22 cellular contexts compared by ENCODE assay signal in the genomic region with DNA sequence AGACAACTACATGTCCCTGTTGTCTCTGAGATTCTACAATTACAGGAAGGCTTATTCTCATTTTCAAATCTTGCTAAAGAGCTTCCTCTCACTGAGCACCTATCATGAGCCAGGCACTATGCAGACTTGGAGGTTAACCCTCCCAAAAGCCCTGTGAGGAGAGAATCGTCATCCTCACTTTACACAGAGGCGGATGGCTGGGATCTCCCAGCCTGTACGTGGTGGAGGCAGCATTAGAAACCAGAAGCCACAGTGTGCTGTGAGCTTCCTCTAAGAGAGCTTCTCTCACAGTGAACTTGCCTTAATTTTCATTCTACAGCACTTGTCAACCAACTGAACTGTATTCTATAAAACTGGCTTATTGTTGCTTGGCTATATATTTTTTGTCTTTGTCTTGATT. TPM values are rescaled to one million over a fixed set of nuclear protein-coding genes. Genes with fewer than 3 reads are reported as not detected.
A peak's percentile ranks its signal among the peaks of the same experiment; 100 is the strongest.
DNase-seq lines count a peak whose midpoint lies in the region; ATAC-seq, FAIRE-seq and TF ChIP-seq lines count a peak whose summit lies in the region.
"Had no signal": no experiment of that assay in that cellular context is flagged by ENCODE, and none has a peak within 500 bp of the region (broad histone marks: within the 10 kb centered on the region; RNA-seq: fewer than 3 reads in every experiment).

No MANE protein-coding gene starts in this region.

- peak overlapping the region in 1 of 2 donors; percentile 26 for H3K4me3 Mint-ChIP-seq in CD14-positive monocyte
- H3K4me3 Mint-ChIP-seq: CD4-positive, alpha-beta memory T cell; H9 had no signal

- H3K4me1 Mint-ChIP-seq in CD14-positive monocyte: peaks cover 88% of the 10 kb centered on the region
- H3K4me1 Mint-ChIP-seq: H9 had no signal

- POLR2A ChIA-PET in GM12878 (lab: Charles Lee): no interaction called here

- in situ Hi-C loops in GM12878 (cut with MboI): no loop called here

- no peaks in the 10 kb centered on the region for H3K36me3 ChIP-seq in GM12878 (ENCODE audit: control insufficient read depth in 2 of 2, insufficient read depth in 2 of 2, low read length in 1 of 2)
- H3K36me3 ChIP-seq: SJSA1 had no signal

- H3K27me3 Mint-ChIP-seq in CD14-positive monocyte (ENCODE audit: low read depth in 3 of 3): peaks cover 0 to 2% (median 1%) of the 10 kb centered on the region in 3 donors

- H3K9me3 Mint-ChIP-seq in CD14-positive monocyte: no peaks in the 10 kb centered on the region
- H3K9me3 Mint-ChIP-seq: CD4-positive, alpha-beta memory T cell; H9 had no signal

- DNase-seq in AML-193 (lab: John Stamatoyannopoulos, UW) (peak; percentile 52 to 62), HL-60 (ENCODE audit: low read depth in 1 of 2, low spot score in 1 of 2) (peak in 1 of 2 experiments; percentile 80), NOMO-1 (lab: John Stamatoyannopoulos, UW; ENCODE audit: unreplicated experiment in 2 of 2) (peak; percentile 24 to 71), GM12878 (ENCODE audit: low read depth, low spot score) (no peak), CD14-positive monocyte (ENCODE audit: low spot score) (no peak), HCEC 1CT (no peak)
- DNase-seq: Caco-2; CD4-positive, alpha-beta memory T cell; DMS 273 treated with DMSO at 0.1 percent for 48 hours; GM23248; H9; KBM-7; NCI-H1417 treated with DMSO at 0.1 percent for 48 hours; NCI-H187; NCI-H446 treated with DMSO at 0.1 percent for 48 hours; T-helper 2 cell had no signal

- H3K79me2 ChIP-seq in GM12878 (ENCODE audit: control insufficient read depth, insufficient read depth, low read length): no peaks in the 10 kb centered on the region

- FAIRE-seq in GM12878 (lab: Jason Lieb, UNC): no peak
- FAIRE-seq: GM12892 had no signal

- no peak for TF ChIP-seq POLR2A in GM12878 (IDR thresholded peaks at IDR 0.05; ENCODE audit: low read depth, low read length)

- BruUV-seq in GM12878 (replicated peaks; lab: Mats Ljungman, UMichigan): no TSS peak

- ATAC-seq in GM12878 (peak; percentile 59), HG02610 (IDR thresholded peaks at IDR 0.05; ENCODE audit: unreplicated experiment) (no peak)
- ATAC-seq: Right ventricle myocardium inferior had no signal

- no peak overlapping the region for H3K4me2 ChIP-seq in GM12878 (ENCODE audit: control insufficient read depth, insufficient read depth)

- H2AFZ ChIP-seq in GM12878 (ENCODE audit: control insufficient read depth, low read depth, low read length): no peak overlapping the region
- H2AFZ ChIP-seq: GM23248 had no signal

- RAD21 ChIA-PET in GM12878 (lab: Charles Lee; ENCODE audit: unreplicated experiment): no interaction called here

- no peak overlapping the region for H3K4me3 ChIP-seq in HL-60 (replicated peaks; ENCODE audit: insufficient read depth, low read length)
- H3K4me3 ChIP-seq in GM12878: no peak overlapping the region
- H3K4me3 ChIP-seq: GM23248, SJSA1 had no signal

- intact Hi-C loops in GM12878 (cut with micrococcal nuclease; ENCODE audit: unreplicated experiment): no loop called here
- intact Hi-C loops in CD14-positive monocyte (cut with micrococcal nuclease): loop anchor here (5.0 kb wide), 1 partner anchor 36 kb away; no protein-coding TSS in a partner anchor

- TF ChIP-seq EP300 in GM12878 (IDR thresholded peaks at IDR 0.05; ENCODE audit: borderline replicate concordance in 1 of 2, control insufficient read depth in 1 of 2, low read depth in 2 of 2, low read length in 2 of 2): no peak

- SMC1A ChIA-PET in GM12878 (lab: Charles Lee; ENCODE audit: uncharacterized antibody, unreplicated experiment): interaction anchor here (1.1 kb wide), 1 partner anchor 91 kb away, joined by 3 read pairs; no protein-coding TSS in a partner anchor

- TF ChIP-seq CTCF in HL-60 (IDR thresholded peaks at IDR 0.05; ENCODE audit: insufficient read depth, low read length): no peak
- no peak for TF ChIP-seq CTCF in GM12878 (IDR thresholded peaks at IDR 0.05 in 2 of 3, conservative IDR thresholded peaks at IDR 0.05 in 1 of 3; ENCODE audit: control insufficient read depth in 2 of 3, extremely low read depth in 1 of 3, insufficient read depth in 1 of 3, low read depth in 3 of 3, low read length in 3 of 3)
- no peak for TF ChIP-seq CTCF in CD14-positive monocyte (IDR thresholded peaks at IDR 0.05)

- CTCF ChIA-PET in GM12878 (lab: Yijun Ruan, JAX): interaction anchor here (1.3 kb wide), 1 partner anchor 172 kb away, joined by 6 read pairs; no protein-coding TSS in a partner anchor

- no peak for TF ChIP-seq RAD21 in GM12878 (IDR thresholded peaks at IDR 0.05; ENCODE audit: insufficient read depth, low read depth, low read length)

- no peak overlapping the region for H3K27ac Mint-ChIP-seq in CD14-positive monocyte
- H3K27ac Mint-ChIP-seq: CD4-positive, alpha-beta memory T cell; H9 had no signal

- no peaks in the 10 kb centered on the region for H4K20me1 ChIP-seq in GM12878 (ENCODE audit: control insufficient read depth, insufficient read depth)

- H3K27ac ChIP-seq in HL-60 (replicated peaks) (peak overlapping the region; percentile 90), GM12878 (ENCODE audit: control insufficient read depth, insufficient read depth) (no peak overlapping the region)
- H3K27ac ChIP-seq: GM23248, SJSA1 had no signal

- no peaks in the 10 kb centered on the region; the same call in 2 of the 3 replicates for H3K9me3 ChIP-seq in GM12878 (replicated peaks; ENCODE audit: control insufficient read depth, insufficient read depth, low read length)
- H3K9me3 ChIP-seq: Caco-2, SJSA1 had no signal

- H3K27me3 ChIP-seq in HL-60 (ENCODE audit: insufficient read depth, poor library complexity, severe bottlenecking) (no peaks in the 10 kb centered on the region), GM12878 (replicated peaks in 1 of 2; ENCODE audit: control insufficient read depth in 2 of 2, insufficient read depth in 2 of 2, low read length in 1 of 2) (peaks cover 1 to 6% of the 10 kb centered on the region in 2 experiments; a peak in 2 of 4 replicates)

- WGBS in GM12878 (ENCODE audit: insufficient coverage, insufficient replicate concordance, low lambda C conversion rate, missing lambda C conversion rate): 13% methylated on average over 3 of the region's 3 CpGs

- no peak overlapping the region for H3K9ac ChIP-seq in GM12878 (ENCODE audit: control insufficient read depth, insufficient read depth, low read length)
- H3K9ac ChIP-seq: GM23248 had no signal

- no peaks in the 10 kb centered on the region for H3K4me1 ChIP-seq in GM12878 (ENCODE audit: control insufficient read depth, insufficient read depth, low read length)
- H3K4me1 ChIP-seq: SJSA1 had no signal

- H3K36me3 Mint-ChIP-seq in CD14-positive monocyte: no peaks in the 10 kb centered on the region
- H3K36me3 Mint-ChIP-seq: CD4-positive, alpha-beta memory T cell had no signal

TF ChIP-seq in GM12878, 131 proteins besides CTCF, POLR2A, EP300 and RAD21 (continues in another document):
- no peak for TF ChIP-seq NBN (IDR thresholded peaks at IDR 0.05)
- no peak for TF ChIP-seq LARP7 (IDR thresholded peaks at IDR 0.05)
- TF ChIP-seq, protein P1, sequence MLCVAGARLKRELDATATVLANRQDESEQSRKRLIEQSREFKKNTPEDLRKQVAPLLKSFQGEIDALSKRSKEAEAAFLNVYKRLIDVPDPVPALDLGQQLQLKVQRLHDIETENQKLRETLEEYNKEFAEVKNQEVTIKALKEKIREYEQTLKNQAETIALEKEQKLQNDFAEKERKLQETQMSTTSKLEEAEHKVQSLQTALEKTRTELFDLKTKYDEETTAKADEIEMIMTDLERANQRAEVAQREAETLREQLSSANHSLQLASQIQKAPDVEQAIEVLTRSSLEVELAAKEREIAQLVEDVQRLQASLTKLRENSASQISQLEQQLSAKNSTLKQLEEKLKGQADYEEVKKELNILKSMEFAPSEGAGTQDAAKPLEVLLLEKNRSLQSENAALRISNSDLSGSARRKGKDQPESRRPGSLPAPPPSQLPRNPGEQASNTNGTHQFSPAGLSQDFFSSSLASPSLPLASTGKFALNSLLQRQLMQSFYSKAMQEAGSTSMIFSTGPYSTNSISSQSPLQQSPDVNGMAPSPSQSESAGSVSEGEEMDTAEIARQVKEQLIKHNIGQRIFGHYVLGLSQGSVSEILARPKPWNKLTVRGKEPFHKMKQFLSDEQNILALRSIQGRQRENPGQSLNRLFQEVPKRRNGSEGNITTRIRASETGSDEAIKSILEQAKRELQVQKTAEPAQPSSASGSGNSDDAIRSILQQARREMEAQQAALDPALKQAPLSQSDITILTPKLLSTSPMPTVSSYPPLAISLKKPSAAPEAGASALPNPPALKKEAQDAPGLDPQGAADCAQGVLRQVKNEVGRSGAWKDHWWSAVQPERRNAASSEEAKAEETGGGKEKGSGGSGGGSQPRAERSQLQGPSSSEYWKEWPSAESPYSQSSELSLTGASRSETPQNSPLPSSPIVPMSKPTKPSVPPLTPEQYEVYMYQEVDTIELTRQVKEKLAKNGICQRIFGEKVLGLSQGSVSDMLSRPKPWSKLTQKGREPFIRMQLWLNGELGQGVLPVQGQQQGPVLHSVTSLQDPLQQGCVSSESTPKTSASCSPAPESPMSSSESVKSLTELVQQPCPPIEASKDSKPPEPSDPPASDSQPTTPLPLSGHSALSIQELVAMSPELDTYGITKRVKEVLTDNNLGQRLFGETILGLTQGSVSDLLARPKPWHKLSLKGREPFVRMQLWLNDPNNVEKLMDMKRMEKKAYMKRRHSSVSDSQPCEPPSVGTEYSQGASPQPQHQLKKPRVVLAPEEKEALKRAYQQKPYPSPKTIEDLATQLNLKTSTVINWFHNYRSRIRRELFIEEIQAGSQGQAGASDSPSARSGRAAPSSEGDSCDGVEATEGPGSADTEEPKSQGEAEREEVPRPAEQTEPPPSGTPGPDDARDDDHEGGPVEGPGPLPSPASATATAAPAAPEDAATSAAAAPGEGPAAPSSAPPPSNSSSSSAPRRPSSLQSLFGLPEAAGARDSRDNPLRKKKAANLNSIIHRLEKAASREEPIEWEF (IDR thresholded peaks at IDR 0.05; ENCODE audit: insufficient replicate concordance, low read depth, low read length): no peak

RNA-seq across cellular contexts. Expression of a gene that starts 6.1 kb away (rescaled TPM):
- 0.27 and 0.42 TPM in 2 replicates for total RNA-seq in GM12878 (2013; cell fraction: nucleolus; rRNA removed)
- 5.8 and 6.2 TPM in 2 replicates for total RNA-seq in GM12878 (2014; rRNA removed)
- 5.3 and 5.9 TPM in 2 replicates for total RNA-seq in GM12878 (2014; rRNA removed; fragmentation: Illumina TruSeq; extraction: Trizol)
- 4.7 and 6.6 TPM in 2 replicates for total RNA-seq in GM12878 (2021)
- polyA plus RNA-seq in GM12878 (2011; ENCODE audit: low read depth): 0.60 TPM
- 0.29 and 0.39 TPM in 2 replicates for polyA plus RNA-seq in GM12878 (2011; rRNA removed)
- polyA plus RNA-seq in GM12878 (2011; cell fraction: cytosol; rRNA removed): 0.18 and 0.22 TPM in 2 replicates
- 0.28 and 0.58 TPM in 2 replicates for polyA plus RNA-seq in GM12878 (2011; cell fraction: nucleus; rRNA removed)
- polyA plus RNA-seq in GM12878 (2012): 1.5 TPM in 2 replicates
- polyA plus RNA-seq in GM12878 (2014; fragmentation: Illumina TruSeq; extraction: Trizol): 3.3 and 5.2 TPM in 2 replicates
- polyA plus RNA-seq in GM12878 (2014; fragmentation: Nextera tagmentation; extraction: Ambion mirVana): 1 to 10 TPM; 2.4 to 3.2 TPM
- 3.5 and 6.1 TPM in 2 replicates for polyA plus RNA-seq in GM12878 (2014; rRNA removed)
- 1 to 10 TPM; 4.5 to 4.8 TPM for polyA plus RNA-seq in GM12878 (2016; fragmentation: Nextera tagmentation; extraction: Ambion mirVana)
- 0.15 and 3.7 TPM in 2 replicates for polyA minus RNA-seq in GM12878 (2011; rRNA and poly(A)+ RNA removed)
- polyA minus RNA-seq in GM12878 (2011; cell fraction: cytosol; rRNA and poly(A)+ RNA removed): 0.94 TPM in 1 of 2 replicates, not detected in the other
- 0.38 and 0.60 TPM in 2 replicates for polyA minus RNA-seq in GM12878 (2011; cell fraction: nucleus; rRNA and poly(A)+ RNA removed)
- polyA plus RNA-seq in CD14-positive monocyte: 1 to 10 TPM; 4.2 to 4.3 TPM
- total RNA-seq: G401, GM23248, H9 had no signal
- polyA plus RNA-seq: BJ; CD4-positive, alpha-beta memory T cell; GM23248 had no signal

Comparison
In these comparisons a context has a peak if more than half of its experiments do, and no peak if none do; other contexts are left out.
1. DNase-seq: peak in AML-193 (2 of 2) and NOMO-1 (2 of 2); none in GM12878 (single experiment), CD14-positive monocyte (single experiment) and HCEC 1CT (single experiment).